In genomic region chr20:17210983-17211382, GRCh38 we compare ENCODE assay signal across 2 cellular contexts.
TF ChIP-seq lines count a peak whose summit lies in the region.

No MANE protein-coding gene starts in this region.

TF ChIP-seq in HepG2, 621 proteins besides CTCF, POLR2A, EP300 and RAD21:
- no peak for TF ChIP-seq HMGA1 (CRISPR knock-in tag; conservative IDR thresholded peaks at IDR 0.05)
- no peak for TF ChIP-seq ZNF510 (CRISPR knock-in tag; IDR thresholded peaks at IDR 0.05; ENCODE audit: low read depth)
- no peak for TF ChIP-seq MAFF (IDR thresholded peaks at IDR 0.05; ENCODE audit: low read depth, low read length)
- TF ChIP-seq PREB (CRISPR knock-in tag; IDR thresholded peaks at IDR 0.05) = no peak
- no peak for TF ChIP-seq MIXL1 (CRISPR knock-in tag; IDR thresholded peaks at IDR 0.05)
- TF ChIP-seq PCBP1 (IDR thresholded peaks at IDR 0.05; ENCODE audit: borderline replicate concordance, low read depth, low read length) = no peak
- TF ChIP-seq FOXP1 (IDR thresholded peaks at IDR 0.05) = no peak
- TF ChIP-seq FOXP1 (CRISPR knock-in tag; IDR thresholded peaks at IDR 0.05) = no peak

TF ChIP-seq in GM23338, 12 proteins besides CTCF, POLR2A, EP300 and RAD21:
- TF ChIP-seq JUNB (IDR thresholded peaks at IDR 0.05; ENCODE audit: unreplicated experiment) (no peak), EZH2phosphoT487 (IDR thresholded peaks at IDR 0.05; ENCODE audit: unreplicated experiment) (no peak), REST (IDR thresholded peaks at IDR 0.05; ENCODE audit: unreplicated experiment) (no peak), ZNF331 (CRISPR knock-in tag; IDR thresholded peaks at IDR 0.05; ENCODE audit: low read depth) (no peak), CREB1 (CRISPR knock-in tag; IDR thresholded peaks at IDR 0.05; ENCODE audit: low read depth) (no peak), STAT1 (IDR thresholded peaks at IDR 0.05; ENCODE audit: unreplicated experiment) (no peak)
